In genomic region chr22:37492428-37493344, GRCh38 we compare ENCODE assay signal across 8 cellular contexts. TPM values are rescaled to one million over a fixed set of nuclear protein-coding genes. Genes with fewer than 3 reads are reported as not detected.
A peak's percentile ranks its signal among the peaks of the same experiment; 100 is the strongest.
DNase-seq lines count a peak whose midpoint lies in the region; ATAC-seq and TF ChIP-seq lines count a peak whose summit lies in the region.

No MANE protein-coding gene starts in this region.

- DNase-seq in 8988T (peak; percentile 74), GM13976 (ENCODE audit: low spot score) (peak; percentile 81), RWPE2 (ENCODE audit: low spot score) (no peak), right lobe of liver (no peak), transverse colon (peak; percentile 45), NCI-H446 treated with DMSO at 0.1 percent for 48 hours (lab: John Stamatoyannopoulos, UW) (no peak), NCI-H524 treated with DMSO at 0.1 percent for 48 hours (lab: John Stamatoyannopoulos, UW) (no peak)
- peak; percentile 60 for DNase-seq in activated naive CD8-positive, alpha-beta T cell treated with anti-CD3 and anti-CD28 coated beads, Interleukin-2, amount 10 ng/mL, durations not matched to agents 7 days and 5 days

- H3K27ac Mint-ChIP-seq in activated naive CD8-positive, alpha-beta T cell treated with anti-CD3 and anti-CD28 coated beads, Interleukin-2, amount 10 ng/mL, durations not matched to agents 7 days and 5 days, result peak overlapping the region; percentile 46

- peaks cover 9% of the 10 kb centered on the region for H3K4me1 ChIP-seq in RWPE2 (ENCODE audit: insufficient read depth, poor library complexity, severe bottlenecking)
- H3K4me1 ChIP-seq in right lobe of liver, result no peaks in the 10 kb centered on the region
- no peaks in the 10 kb centered on the region for H3K4me1 ChIP-seq in transverse colon

- no peak overlapping the region for H3K4me3 ChIP-seq in RWPE2 (ENCODE audit: severe bottlenecking)
- no peak overlapping the region for H3K4me3 ChIP-seq in right lobe of liver
- no peak overlapping the region for H3K4me3 ChIP-seq in transverse colon

- TF ChIP-seq CTCF in GM13976 (IDR thresholded peaks at IDR 0.05; ENCODE audit: borderline replicate concordance, control extremely low read depth, extremely low read depth, insufficient read depth, missing control alignments), result peak; percentile 36
- peak; percentile 31 for TF ChIP-seq CTCF in RWPE2 (IDR thresholded peaks at IDR 0.05; ENCODE audit: poor library complexity, severe bottlenecking)
- TF ChIP-seq CTCF in right lobe of liver (IDR thresholded peaks at IDR 0.05), result peak; percentile 16 to 31 (median 23)
- peak in 3 of 5 experiments; percentile 28 to 36 (median 34) for TF ChIP-seq CTCF in transverse colon (IDR thresholded peaks at IDR 0.05)

- TF ChIP-seq POLR2A in right lobe of liver (IDR thresholded peaks at IDR 0.05) (no peak), transverse colon (IDR thresholded peaks at IDR 0.05) (no peak)

- in situ Hi-C loops in GM13976 (cut with MboI; ENCODE audit: low sequenced_read_pairs, unreplicated experiment), result no loop called here
- in situ Hi-C loops in transverse colon (cut with MboI; ENCODE audit: low pct_ligation_motif_present in 1 of 4, low pct_unique_long_range_greater_than_20kb in 1 of 4, low sequenced_read_pairs in 3 of 4), result no loop called here

- intact Hi-C loops in right lobe of liver (cut with DNase I), result no loop called here
- intact Hi-C loops in transverse colon (cut with DNase I; ENCODE audit: low total_unique reads), result no loop called here

- POLR2A ChIA-PET in activated naive CD8-positive, alpha-beta T cell treated with anti-CD3 and anti-CD28 coated beads, Interleukin-2, amount 10 ng/mL, durations not matched to agents 7 days and 5 days (lab: Charles Lee), result no interaction called here

- peaks cover 5% of the 10 kb centered on the region for H3K27me3 Mint-ChIP-seq in activated naive CD8-positive, alpha-beta T cell treated with anti-CD3 and anti-CD28 coated beads, Interleukin-2, amount 10 ng/mL, durations not matched to agents 7 days and 5 days

- H3K4me1 Mint-ChIP-seq in activated naive CD8-positive, alpha-beta T cell treated with anti-CD3 and anti-CD28 coated beads, Interleukin-2, amount 10 ng/mL, durations not matched to agents 7 days and 5 days, result peaks cover 18% of the 10 kb centered on the region

- ATAC-seq in RWPE2 (ENCODE audit: low read depth), result no peak
- ATAC-seq in activated naive CD8-positive, alpha-beta T cell treated with anti-CD3 and anti-CD28 coated beads, Interleukin-2, amount 10 ng/mL, durations not matched to agents 7 days and 5 days (ENCODE audit: low read depth), result peak; percentile 79
- ATAC-seq in right lobe of liver, result peak; percentile 6 to 54 (median 34)

- no peak overlapping the region for H3K27ac ChIP-seq in RWPE2 (ENCODE audit: poor library complexity, severe bottlenecking)
- no peak overlapping the region for H3K27ac ChIP-seq in right lobe of liver
- no peak overlapping the region for H3K27ac ChIP-seq in transverse colon

- H3K36me3 Mint-ChIP-seq in activated naive CD8-positive, alpha-beta T cell treated with anti-CD3 and anti-CD28 coated beads, Interleukin-2, amount 10 ng/mL, durations not matched to agents 7 days and 5 days, result no peaks in the 10 kb centered on the region

- peaks cover 65% of the 10 kb centered on the region for H3K36me3 ChIP-seq in RWPE2 (ENCODE audit: low read depth)
- H3K36me3 ChIP-seq in right lobe of liver, result peaks cover 0 to 5% (median 0%) of the 10 kb centered on the region in 4 donors
- peaks cover 0 to 5% (median 0%) of the 10 kb centered on the region in 4 donors for H3K36me3 ChIP-seq in transverse colon

- no peaks in the 10 kb centered on the region for H3K27me3 ChIP-seq in RWPE2 (ENCODE audit: insufficient read depth, poor library complexity, severe bottlenecking)
- H3K27me3 ChIP-seq in right lobe of liver, result no peaks in the 10 kb centered on the region
- H3K27me3 ChIP-seq in transverse colon, result no peaks in the 10 kb centered on the region

- H3K9me3 ChIP-seq in RWPE2 (ENCODE audit: severe bottlenecking), result no peaks in the 10 kb centered on the region
- H3K9me3 ChIP-seq in right lobe of liver, result no peaks in the 10 kb centered on the region
- H3K9me3 ChIP-seq in transverse colon, result no peaks in the 10 kb centered on the region

- H3K4me3 Mint-ChIP-seq in activated naive CD8-positive, alpha-beta T cell treated with anti-CD3 and anti-CD28 coated beads, Interleukin-2, amount 10 ng/mL, durations not matched to agents 7 days and 5 days, result no peak overlapping the region

- no peak for TF ChIP-seq EP300 in transverse colon (IDR thresholded peaks at IDR 0.05; ENCODE audit: low read depth)

- H3K9me3 Mint-ChIP-seq in activated naive CD8-positive, alpha-beta T cell treated with anti-CD3 and anti-CD28 coated beads, Interleukin-2, amount 10 ng/mL, durations not matched to agents 7 days and 5 days, result no peaks in the 10 kb centered on the region

- 44% methylated on average over 7 of the region's 24 CpGs for whole genome bisulfite sequencing in right lobe of liver (ENCODE audit: insufficient coverage, low coverage, low lambda C conversion rate, missing lambda C conversion rate)
- WGBS in transverse colon (ENCODE audit: low coverage in 1 of 2), 2 donors, result 39 to 73% methylated on average over 3 to 24 of the region's 24 CpGs

RNA-seq across cellular contexts. Expression of gene MFNG, which starts 6.5 kb away (rescaled TPM):
- total RNA-seq in activated naive CD8-positive, alpha-beta T cell treated with anti-CD3 and anti-CD28 coated beads, Interleukin-2, amount 10 ng/mL, durations not matched to agents 7 days and 5 days, result 100 to 1,000 TPM; 207 to 211 TPM
- 10 to 100 TPM in 4 of 6 experiments, 1 to 10 TPM in 2; 5.6 to 14.4 (median 10.2) TPM for total RNA-seq in right lobe of liver
- total RNA-seq in transverse colon, result 10 to 100 TPM in 3 of 4 donors, 1 to 10 TPM in 1; 2.8 to 26.4 (median 15.7) TPM

RNA-seq across cellular contexts. Expression of gene CARD10, which starts 26.5 kb away (rescaled TPM):
- under 1 TPM; 0.30 to 0.31 TPM for total RNA-seq in activated naive CD8-positive, alpha-beta T cell treated with anti-CD3 and anti-CD28 coated beads, Interleukin-2, amount 10 ng/mL, durations not matched to agents 7 days and 5 days
- total RNA-seq in right lobe of liver (10 to 100 TPM in 5 of 6 experiments, 1 to 10 TPM in 1; 9.0 to 27.8 (median 14.2) TPM), transverse colon (100 to 1,000 TPM in 1 of 4 donors, 10 to 100 TPM in 3; 46.3 to 166 (median 60.9) TPM)

Comparison
In these comparisons a context has a peak if more than half of its experiments do, and no peak if none do; other contexts are left out.
1. DNase-seq: peak in 8988T (single experiment), GM13976 (single experiment), activated naive CD8-positive, alpha-beta T cell treated with anti-CD3 and anti-CD28 coated beads, Interleukin-2, amount 10 ng/mL, durations not matched to agents 7 days and 5 days (single experiment) and transverse colon (single experiment); none in RWPE2 (single experiment), right lobe of liver (0 of 3), NCI-H446 treated with DMSO at 0.1 percent for 48 hours (single experiment) and NCI-H524 treated with DMSO at 0.1 percent for 48 hours (single experiment).
2. RNA of gene MFNG, which starts 6.5 kb away (total RNA-seq): 207 to 211 TPM in activated naive CD8-positive, alpha-beta T cell treated with anti-CD3 and anti-CD28 coated beads, Interleukin-2, amount 10 ng/mL, durations not matched to agents 7 days and 5 days; 2.8 to 26.4 TPM in transverse colon and 5.6 to 14.4 TPM in right lobe of liver; every median in the first group is over 4 times any median in the second.
3. RNA of gene CARD10, which starts 26.5 kb away (total RNA-seq): 46.3 to 166 TPM in transverse colon and 9.0 to 27.8 TPM in right lobe of liver; 0.30 to 0.31 TPM in activated naive CD8-positive, alpha-beta T cell treated with anti-CD3 and anti-CD28 coated beads, Interleukin-2, amount 10 ng/mL, durations not matched to agents 7 days and 5 days; every median in the first group is over 4 times any median in the second.
4. Peak in every context shown above with its lines, with median percentiles within 50 percentile points of each other: CTCF ChIP-seq.